In the genomic region with DNA sequence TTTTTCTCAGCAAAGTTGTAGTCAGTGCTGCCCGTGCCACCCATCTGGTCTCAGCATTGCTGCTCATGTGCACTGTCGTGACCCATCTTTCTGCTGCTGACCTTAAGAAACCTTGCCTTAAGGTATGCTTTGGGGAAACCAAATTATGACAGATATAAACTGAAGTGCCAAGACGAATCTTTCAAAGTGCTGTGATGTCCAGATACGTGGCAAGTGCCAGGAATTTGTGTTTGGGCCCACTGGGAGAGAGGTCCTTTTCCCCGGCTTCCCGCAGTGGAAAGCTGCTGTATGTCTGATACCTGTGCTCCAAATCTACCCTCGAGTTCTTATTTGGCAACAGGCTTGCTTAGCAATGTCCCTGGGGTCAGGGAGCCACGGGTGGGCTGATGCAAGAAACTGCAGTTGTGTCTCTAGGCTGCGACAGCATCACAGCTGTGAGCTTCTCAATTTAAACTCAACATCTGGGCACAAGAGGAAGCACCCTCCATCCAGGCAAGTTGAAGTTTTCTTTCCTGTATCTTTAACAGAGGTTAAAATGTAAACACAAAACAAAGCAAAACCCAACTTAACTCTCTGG, we compare ENCODE assay signal across 22 cellular contexts. TPM values are rescaled to one million over a fixed set of nuclear protein-coding genes. Genes with fewer than 3 reads are reported as not detected.
DNase-seq lines count a peak whose midpoint lies in the region; ATAC-seq and TF ChIP-seq lines count a peak whose summit lies in the region.
"Had no signal": no experiment of that assay in that cellular context is flagged by ENCODE, and none has a peak within 500 bp of the region (broad histone marks: within the 10 kb centered on the region; RNA-seq: fewer than 3 reads in every experiment).

No MANE protein-coding gene starts in this region.

- H4K91ac ChIP-seq in trophoblast cell (ENCODE audit: low read depth, low read length), result no peak overlapping the region

- H3K4me1 ChIP-seq in DND-41 (ENCODE audit: insufficient read depth, low read length) (no peaks in the 10 kb centered on the region), OCI-LY7 (ENCODE audit: insufficient read depth, low read length, poor library complexity, severe bottlenecking) (peaks cover 17% of the 10 kb centered on the region), trophoblast cell (ENCODE audit: control insufficient read depth in 1 of 2, insufficient read depth in 2 of 2, low read length in 2 of 2) (no peaks in the 10 kb centered on the region)

- H3K36me3 ChIP-seq in DND-41 (ENCODE audit: insufficient read depth, low read length) (no peaks in the 10 kb centered on the region), OCI-LY7 (ENCODE audit: insufficient read depth, low read length) (no peaks in the 10 kb centered on the region), trophoblast cell (ENCODE audit: control insufficient read depth in 1 of 2, insufficient read depth in 2 of 2, low read length in 2 of 2) (no peaks in the 10 kb centered on the region)

- no peak overlapping the region for H3K23ac ChIP-seq in trophoblast cell (ENCODE audit: low read length)

- H3K9ac ChIP-seq in DND-41 (ENCODE audit: low read depth, low read length) (no peak overlapping the region), trophoblast cell (ENCODE audit: low read length) (peak overlapping the region; percentile 30)
- H3K9ac ChIP-seq: SK-N-SH had no signal

- H3K18ac ChIP-seq in trophoblast cell (ENCODE audit: low read length), result no peak overlapping the region

- no peak overlapping the region for H3K14ac ChIP-seq in trophoblast cell (ENCODE audit: low read length)

- no peak overlapping the region for H2BK5ac ChIP-seq in trophoblast cell (ENCODE audit: low read depth, low read length, poor library complexity)

- no peaks in the 10 kb centered on the region for H3K79me2 ChIP-seq in DND-41 (ENCODE audit: insufficient read depth, low read length)
- H3K79me2 ChIP-seq in OCI-LY7 (ENCODE audit: insufficient read depth, low read depth, low read length), result no peaks in the 10 kb centered on the region
- H3K79me2 ChIP-seq in trophoblast cell (ENCODE audit: control insufficient read depth, insufficient read depth, low read length, poor library complexity), result no peaks in the 10 kb centered on the region

- H2BK120ac ChIP-seq in trophoblast cell (ENCODE audit: insufficient read depth, low read length, poor library complexity), result no peak overlapping the region

- no peak overlapping the region for H2BK12ac ChIP-seq in trophoblast cell (ENCODE audit: low read length)

- no CpG with 5 or more reads among the region's 9 CpGs for WGBS in trophoblast cell (ENCODE audit: extremely low coverage, insufficient coverage, insufficient read length)

- no peak overlapping the region for H3K4ac ChIP-seq in trophoblast cell (ENCODE audit: low read depth, low read length)

- H3K4me3 ChIP-seq in DND-41 (ENCODE audit: low read depth in 1 of 2, low read length in 2 of 2), result no peak overlapping the region
- no peak overlapping the region for H3K4me3 ChIP-seq in OCI-LY7 (ENCODE audit: low read depth, low read length, poor library complexity, severe bottlenecking)
- no peak overlapping the region for H3K4me3 ChIP-seq in trophoblast cell (ENCODE audit: low read depth, low read length)

- peak; percentile 3 for DNase-seq in DND-41
- DNase-seq in OCI-LY7 (ENCODE audit: low spot score), result peak; percentile 56
- DNase-seq in trophoblast cell, result no peak
- no peak for DNase-seq in activated naive CD4-positive, alpha-beta T cell treated with anti-CD3 and anti-CD28 coated beads, Interleukin-2, amount 50 U/mL, for 16 hours
- DNase-seq: CD8-positive, alpha-beta memory T cell; DMS 273 treated with DMSO at 0.1 percent for 48 hours; NCI-H1092 treated with DMSO at 0.1 percent for 48 hours; NCI-H1436; NCI-H187; NCI-H2081 treated with DMSO at 0.1 percent for 48 hours; NCI-H2171; NCI-H345; NCI-H510A treated with DMSO at 0.1 percent for 48 hours; PC-3; SK-N-SH; SW 1271 had no signal

- no peaks in the 10 kb centered on the region for H3K9me2 ChIP-seq in OCI-LY7 (ENCODE audit: insufficient read depth, low read length)
- H3K9me2 ChIP-seq: SK-N-SH had no signal

- H3K79me1 ChIP-seq in trophoblast cell (ENCODE audit: low read length), result no peaks in the 10 kb centered on the region

- TF ChIP-seq CTCF in 22Rv1 (IDR thresholded peaks at IDR 0.05) (no peak), DND-41 (IDR thresholded peaks at IDR 0.05; ENCODE audit: borderline replicate concordance, extremely low read depth, low read length, poor library complexity, severe bottlenecking) (no peak), OCI-LY7 (conservative IDR thresholded peaks at IDR 0.05; ENCODE audit: low read length) (no peak)

- no peak overlapping the region for H4K8ac ChIP-seq in trophoblast cell (ENCODE audit: low read depth, low read length)

- POLR2A ChIA-PET in OCI-LY7 (lab: Charles Lee), result interaction anchor here (0.5 to 1.1 kb wide), 2 partner anchors 9 to 17 kb away, joined by 5 to 6 read pairs; no protein-coding TSS in a partner anchor

- H4K12ac ChIP-seq in trophoblast cell (ENCODE audit: low read depth, low read length), result no peak overlapping the region

- H2AFZ ChIP-seq in DND-41 (ENCODE audit: low read depth, low read length) (no peak overlapping the region), OCI-LY7 (ENCODE audit: low read length) (peak overlapping the region; percentile 3; the same call in 1 of the 2 replicates), trophoblast cell (ENCODE audit: insufficient read depth, low read length, poor library complexity) (no peak overlapping the region)

- H3K27me3 ChIP-seq in DND-41 (ENCODE audit: insufficient read depth, low read length, poor library complexity) (peaks cover 25% of the 10 kb centered on the region), trophoblast cell (ENCODE audit: insufficient read depth, low read length) (no peaks in the 10 kb centered on the region)

- peak overlapping the region; percentile 95 for H3K27ac ChIP-seq in 22Rv1
- H3K27ac ChIP-seq in DND-41 (ENCODE audit: low read length), result no peak overlapping the region
- H3K27ac ChIP-seq in OCI-LY7 (ENCODE audit: low read depth, low read length, poor library complexity, severe bottlenecking), result no peak overlapping the region
- no peak overlapping the region for H3K27ac ChIP-seq in trophoblast cell (ENCODE audit: low read depth, low read length)
- H3K27ac ChIP-seq: HL-60 had no signal

- CTCF ChIA-PET in OCI-LY7 (lab: Charles Lee; ENCODE audit: unreplicated experiment), result no interaction called here

- intact Hi-C loops in OCI-LY7 (cut with micrococcal nuclease; ENCODE audit: unreplicated experiment), result no loop called here

- H3K9me3 ChIP-seq in DND-41 (ENCODE audit: insufficient read depth, low read length, severe bottlenecking) (no peaks in the 10 kb centered on the region), OCI-LY7 (ENCODE audit: low read length) (no peaks in the 10 kb centered on the region), trophoblast cell (ENCODE audit: insufficient read depth, low read depth, low read length) (no peaks in the 10 kb centered on the region)
- H3K9me3 ChIP-seq: SK-N-SH had no signal

- ATAC-seq in DND-41 (ENCODE audit: insufficient read depth, low read depth) (no peak), HG02763 (IDR thresholded peaks at IDR 0.05; ENCODE audit: unreplicated experiment) (no peak), GM18870 (IDR thresholded peaks at IDR 0.05; ENCODE audit: unreplicated experiment) (no peak)
- ATAC-seq: HCT116, PC-3 had no signal

- no peaks in the 10 kb centered on the region for H4K20me1 ChIP-seq in DND-41 (ENCODE audit: insufficient read depth, low read length)
- no peaks in the 10 kb centered on the region for H4K20me1 ChIP-seq in OCI-LY7 (ENCODE audit: insufficient read depth, low read length)

- no TSS peak for BruUV-seq in OCI-LY7 (replicated peaks; lab: Mats Ljungman, UMichigan)

- H3K4me2 ChIP-seq in DND-41 (ENCODE audit: insufficient read depth, low read length) (no peak overlapping the region), OCI-LY7 (ENCODE audit: low read length) (no peak overlapping the region), trophoblast cell (ENCODE audit: low read length) (no peak overlapping the region)
- H3K4me2 ChIP-seq: SK-N-SH had no signal

- no peak overlapping the region for H2AK5ac ChIP-seq in trophoblast cell (ENCODE audit: low read length)

RNA-seq across cellular contexts. Expression of gene TOX3, which starts 30.3 kb away (rescaled TPM):
- total RNA-seq in OCI-LY7 (2014; rRNA removed; shearing (Covaris generic)), result not detected in 2 replicates
- not detected in 2 replicates for total RNA-seq in OCI-LY7 (2022)
- polyA plus RNA-seq in trophoblast cell (2013), result 0.14 and 0.15 TPM in 2 replicates
- total RNA-seq: CD8-positive, alpha-beta memory T cell; PC-3 had no signal
- polyA plus RNA-seq: CD14-positive monocyte; CD8-positive, alpha-beta memory T cell; SK-N-SH had no signal

Comparison
In these comparisons a context has a peak if more than half of its experiments do, and no peak if none do; other contexts are left out.
1. DNase-seq: peak in DND-41 (single experiment) and OCI-LY7 (single experiment); none in trophoblast cell (0 of 2) and activated naive CD4-positive, alpha-beta T cell treated with anti-CD3 and anti-CD28 coated beads, Interleukin-2, amount 50 U/mL, for 16 hours (single experiment).